ENCODE assay signal across 18 cellular contexts in the genomic region with DNA sequence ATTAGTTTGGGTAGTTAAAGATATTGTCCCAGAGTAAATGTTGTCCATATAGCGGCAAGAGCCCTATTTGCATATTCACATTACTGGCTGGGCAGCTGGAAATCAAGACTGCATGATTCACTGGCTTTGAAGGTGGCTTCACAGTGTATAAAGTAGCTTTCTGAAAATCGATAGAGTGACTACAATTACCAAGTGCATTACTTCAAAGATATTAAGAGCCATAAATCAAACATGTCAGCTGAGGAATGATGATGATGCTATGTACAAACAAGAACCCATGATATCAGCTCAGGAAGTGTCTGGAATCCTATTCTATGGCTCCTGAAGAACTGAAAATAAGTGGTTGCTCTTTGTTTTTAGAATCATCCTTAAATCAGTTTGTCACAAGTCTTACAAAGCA.
A peak's percentile ranks its signal among the peaks of the same experiment; 100 is the strongest.
DNase-seq lines count a peak whose midpoint lies in the region; FAIRE-seq and TF ChIP-seq lines count a peak whose summit lies in the region.
"Had no signal": no experiment of that assay in that cellular context is flagged by ENCODE, and none has a peak within 500 bp of the region (broad histone marks: within the 10 kb centered on the region; RNA-seq: fewer than 3 reads in every experiment).

No MANE protein-coding gene starts in this region.

- no peak overlapping the region for H3K27ac ChIP-seq in mesenchymal stem cell (ENCODE audit: low read length, poor library complexity, severe bottlenecking)

- CTCF ChIA-PET in Caco-2 (lab: Charles Lee) (no interaction called here), GM10248 (lab: Yijun Ruan, JAX) (interaction anchor here (1.1 kb wide), 1 partner anchor 10 kb away, joined by 3 read pairs; no protein-coding TSS in a partner anchor)

- no peaks in the 10 kb centered on the region for H3K9me3 Mint-ChIP-seq in Caco-2 (ENCODE audit: unreplicated experiment)
- H3K9me3 Mint-ChIP-seq: T-helper 1 cell treated with Interleukin-12 subunit alpha and Interleukin-12 subunit beta and Interleukin-4 antibody, amounts not matched to agents 30 μg/mL and 1 μg/mL, for 36 hours had no signal

- no peak overlapping the region for H4K8ac ChIP-seq in mesenchymal stem cell (ENCODE audit: low read length)

- peaks cover 6% of the 10 kb centered on the region for H3K4me1 Mint-ChIP-seq in Caco-2 (ENCODE audit: low read depth, unreplicated experiment)

- H3K27ac Mint-ChIP-seq in Caco-2 (ENCODE audit: unreplicated experiment), result no peak overlapping the region
- H3K27ac Mint-ChIP-seq: T-helper 1 cell treated with Interleukin-12 subunit alpha and Interleukin-12 subunit beta and Interleukin-4 antibody, amounts not matched to agents 30 μg/mL and 1 μg/mL, for 36 hours had no signal

- H3K4ac ChIP-seq in mesenchymal stem cell (ENCODE audit: low read depth in 1 of 2, low read length in 2 of 2), result no peak overlapping the region

- H3K9ac ChIP-seq in mesenchymal stem cell (ENCODE audit: low read length), result no peak overlapping the region

- no peak overlapping the region for H3K14ac ChIP-seq in mesenchymal stem cell (ENCODE audit: low read length in 2 of 2)

- H3K79me1 ChIP-seq in mesenchymal stem cell (replicated peaks; ENCODE audit: low read length, poor library complexity, severe bottlenecking), result no peaks in the 10 kb centered on the region

- 89% methylated on average over 1 of the region's 2 CpGs for WGBS in mesenchymal stem cell

- H2BK120ac ChIP-seq in mesenchymal stem cell (ENCODE audit: low read depth, low read length), result no peak overlapping the region

- no peak overlapping the region for H3K4me2 ChIP-seq in mesenchymal stem cell (ENCODE audit: low read length, poor library complexity, severe bottlenecking)

- FAIRE-seq in D721Med (lab: Jason Lieb, UNC), result no peak
- FAIRE-seq: A204.1, H1, HepG2 had no signal

- no peak overlapping the region for H2BK5ac ChIP-seq in mesenchymal stem cell (ENCODE audit: low read depth, low read length, poor library complexity, severe bottlenecking)

- intact Hi-C loops in Caco-2 (cut with micrococcal nuclease; ENCODE audit: unreplicated experiment), result no loop called here

- POLR2A ChIA-PET in Caco-2 (lab: Charles Lee) (no interaction called here), GM10248 (lab: Yijun Ruan, JAX) (no interaction called here)

- H3K4me3 ChIP-seq in mesenchymal stem cell (ENCODE audit: insufficient read depth in 1 of 2, low read depth in 1 of 2, low read length in 2 of 2), result no peak overlapping the region
- H3K4me3 ChIP-seq in Caco-2 (ENCODE audit: low read depth, low read length), result no peak overlapping the region

- no peak overlapping the region for H2AFZ ChIP-seq in mesenchymal stem cell (ENCODE audit: low read depth, low read length)

- H3K23ac ChIP-seq in mesenchymal stem cell (ENCODE audit: low read length in 2 of 2), result no peak overlapping the region

- H3K36me3 ChIP-seq in mesenchymal stem cell (ENCODE audit: control insufficient read depth in 1 of 2, insufficient read depth in 2 of 2, low read depth in 1 of 2, low read length in 2 of 2), result no peaks in the 10 kb centered on the region
- no peaks in the 10 kb centered on the region for H3K36me3 ChIP-seq in Caco-2 (ENCODE audit: control insufficient read depth, insufficient read depth, low read length)

- no peak overlapping the region for H3K18ac ChIP-seq in mesenchymal stem cell (ENCODE audit: low read depth in 1 of 2, low read length in 2 of 2)

- H3K27me3 ChIP-seq in mesenchymal stem cell (ENCODE audit: control insufficient read depth in 1 of 2, insufficient read depth in 1 of 2, low read length in 2 of 2) (peaks cover 0 to 13% of the 10 kb centered on the region in 2 experiments), Caco-2 (replicated peaks; ENCODE audit: control insufficient read depth, insufficient read depth, low read length) (no peaks in the 10 kb centered on the region)

- H3K27me3 Mint-ChIP-seq in Caco-2 (ENCODE audit: insufficient read depth, unreplicated experiment), result no peaks in the 10 kb centered on the region

- no peak overlapping the region for H4K91ac ChIP-seq in mesenchymal stem cell (ENCODE audit: low read length)

- H3K4me1 ChIP-seq in mesenchymal stem cell (ENCODE audit: control insufficient read depth, insufficient read depth, low read depth, low read length), result no peaks in the 10 kb centered on the region
- peaks cover 15% of the 10 kb centered on the region for H3K4me1 ChIP-seq in Caco-2

- TF ChIP-seq CTCF in Caco-2 (IDR thresholded peaks at IDR 0.05; ENCODE audit: insufficient read depth in 1 of 2, low read depth in 1 of 2, low read length in 1 of 2, severe bottlenecking in 1 of 2, unreplicated experiment in 1 of 2) (no peak), D721Med (IDR thresholded peaks at IDR 0.05; ENCODE audit: insufficient read depth, missing control alignments) (no peak), GM10248 (IDR thresholded peaks at IDR 0.05; ENCODE audit: control extremely low read depth, extremely low read depth, low read depth, missing control alignments) (no peak)

- DNase-seq in NCI-H2107 treated with DMSO at 0.1 percent for 48 hours (lab: John Stamatoyannopoulos, UW; ENCODE audit: unreplicated experiment) (peak; percentile 32), NCI-H2107 (lab: John Stamatoyannopoulos, UW) (no peak), NCI-H1417 treated with DMSO at 0.1 percent for 48 hours (lab: John Stamatoyannopoulos, UW) (peak; percentile 36), amniotic epithelial cell (ENCODE audit: low read depth) (peak; percentile 18), mesenchymal stem cell (peak; percentile 44), Caco-2 (no peak), D721Med (ENCODE audit: insufficient read length, low spot score) (no peak), GM10248 (ENCODE audit: extremely low spot score) (no peak)
- DNase-seq: DND-41, GF-D8, Karpas-422, MM.1S, NCI-H1436 treated with DMSO at 0.1 percent for 48 hours, Right ventricle myocardium superior had no signal

- H3K9me3 ChIP-seq in mesenchymal stem cell (ENCODE audit: control insufficient read depth, low read length) (no peaks in the 10 kb centered on the region), Caco-2 (no peaks in the 10 kb centered on the region)

- H2BK12ac ChIP-seq in mesenchymal stem cell (ENCODE audit: low read length in 2 of 2), result no peak overlapping the region

- BruUV-seq in Caco-2 (replicated peaks; lab: Mats Ljungman, UMichigan), result no TSS peak

- H3K4me3 Mint-ChIP-seq in Caco-2 (ENCODE audit: unreplicated experiment), result no peak overlapping the region
- H3K4me3 Mint-ChIP-seq: T-helper 1 cell treated with Interleukin-12 subunit alpha and Interleukin-12 subunit beta and Interleukin-4 antibody, amounts not matched to agents 30 μg/mL and 1 μg/mL, for 36 hours had no signal

- H2BK15ac ChIP-seq in mesenchymal stem cell (ENCODE audit: low read depth, poor library complexity, severe bottlenecking), result no peak overlapping the region

- H2AK5ac ChIP-seq in mesenchymal stem cell (ENCODE audit: low read length, severe bottlenecking), result no peak overlapping the region

- H3K36me3 Mint-ChIP-seq in Caco-2 (ENCODE audit: insufficient read depth, unreplicated experiment), result peaks cover 6% of the 10 kb centered on the region

Comparison
In these comparisons a context has a peak if more than half of its experiments do, and no peak if none do; other contexts are left out.
1. DNase-seq: peak in NCI-H2107 treated with DMSO at 0.1 percent for 48 hours (single experiment), NCI-H1417 treated with DMSO at 0.1 percent for 48 hours (single experiment), amniotic epithelial cell (single experiment) and mesenchymal stem cell (single experiment); none in NCI-H2107 (single experiment), Caco-2 (0 of 2), D721Med (single experiment) and GM10248 (single experiment).